Comparison of ENCODE assay signal across 2 cellular contexts in genomic region chr11:13380731-13381130, GRCh38.
TF ChIP-seq lines count a peak whose summit lies in the region.

No MANE protein-coding gene starts in this region.

TF ChIP-seq in HepG2, 621 proteins besides CTCF, POLR2A, EP300 and RAD21:
- TF ChIP-seq ZBTB40 (IDR thresholded peaks at IDR 0.05) (no peak), ZBTB40 (CRISPR knock-in tag; IDR thresholded peaks at IDR 0.05) (peak; percentile 78), PHB2 (IDR thresholded peaks at IDR 0.05; ENCODE audit: partially characterized antibody) (no peak)

TF ChIP-seq in K562, 482 proteins besides CTCF, POLR2A, EP300 and RAD21:
- TF ChIP-seq SRF (CRISPR knock-in tag; IDR thresholded peaks at IDR 0.05) (no peak), HINFP (tag; conservative IDR thresholded peaks at IDR 0.05; ENCODE audit: low read depth) (no peak), ZBTB40 (IDR thresholded peaks at IDR 0.05) (peak; percentile 92), ZBTB40 (CRISPR knock-in tag; IDR thresholded peaks at IDR 0.05) (peak; percentile 84)
TF ChIP-seq in K562: peak in this region for 1.
